ENCODE assay signal across 33 cellular contexts in the genomic region with DNA sequence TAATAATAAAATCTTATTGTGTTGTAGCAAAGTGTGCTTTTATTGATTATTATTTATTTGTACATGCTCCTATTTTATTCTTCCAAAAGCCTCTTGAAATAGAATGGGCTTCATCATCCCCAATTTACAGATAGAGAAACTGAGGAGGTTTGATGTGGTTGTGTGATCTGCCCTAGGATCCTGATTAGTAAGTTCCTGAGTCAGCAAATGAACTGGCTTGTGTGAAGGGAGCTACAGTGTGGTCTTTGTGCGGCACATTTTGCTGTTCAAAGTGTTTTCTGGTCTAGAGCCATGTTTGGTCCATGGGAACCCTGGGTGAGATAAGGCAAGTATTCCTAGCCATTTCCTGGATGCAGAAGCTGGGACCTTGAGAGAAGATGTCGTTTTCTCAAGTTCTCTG.
"Had no signal": no experiment of that assay in that cellular context is flagged by ENCODE, and none has a peak within 500 bp of the region (broad histone marks: within the 10 kb centered on the region; RNA-seq: fewer than 3 reads in every experiment).

No MANE protein-coding gene starts in this region.

- ATAC-seq: activated naive CD4-positive, alpha-beta T cell treated with anti-CD3 and anti-CD28 coated beads, Interleukin-2, amount 50 U/mL, for 72 hours; activated naive CD8-positive, alpha-beta T cell treated with anti-CD3 and anti-CD28 coated beads, Interleukin-2, amount 50 U/mL, for 24 hours; activated T-cell treated with anti-CD3 and anti-CD28 coated beads, Interleukin-2, amount 50 U/mL, for 4 hours; activated T-cell treated with anti-CD3 and anti-CD28 coated beads, Interleukin-2, amount 50 U/mL, for 72 hours; activated T-helper 17 cell treated with anti-CD3 and anti-CD28 coated beads, Interleukin-2, amount 50 U/mL, for 72 hours; body of pancreas had no signal

- H3K4me3 ChIP-seq: adrenal gland, ascending aorta, body of pancreas, breast epithelium, cardiac muscle cell had no signal

- H3K4me1 ChIP-seq: adrenal gland, ascending aorta, body of pancreas, breast epithelium had no signal

- H3K9me3 ChIP-seq: adrenal gland, ascending aorta, body of pancreas had no signal

- H3K36me3 ChIP-seq: adrenal gland, ascending aorta, brain microvascular endothelial cell, breast epithelium, cardiac muscle cell had no signal

- H3K27me3 ChIP-seq: adrenal gland, ascending aorta, body of pancreas, brain microvascular endothelial cell, breast epithelium, cardiac muscle cell had no signal

- DNase-seq: activated effector memory CD4-positive, alpha-beta T cell treated with anti-CD3 and anti-CD28 coated beads, Interleukin-2, amount 50 U/mL, for 16 hours; activated effector memory CD4-positive, alpha-beta T cell treated with Interleukin-2 at 50 U/mL for 16 hours; activated gamma-delta T cell; activated gamma-delta T cell treated with Interleukin-2 at 50 U/mL for 16 hours; activated naive CD4-positive, alpha-beta T cell; activated naive CD4-positive, alpha-beta T cell treated with anti-CD3 and anti-CD28 coated beads for 36 hours; activated naive CD4-positive, alpha-beta T cell treated with anti-CD3 and anti-CD28 coated beads, Interleukin-2, amount 10 ng/mL, durations not matched to agents 7 days and 5 days; activated naive CD4-positive, alpha-beta T cell treated with anti-CD3 and anti-CD28 coated beads, Interleukin-2, amount 50 U/mL, for 16 hours; activated naive CD4-positive, alpha-beta T cell treated with Interleukin-2 at 50 U/mL for 16 hours; activated naive CD8-positive, alpha-beta T cell treated with anti-CD3 and anti-CD28 coated beads for 36 hours; activated naive CD8-positive, alpha-beta T cell treated with anti-CD3 and anti-CD28 coated beads, Interleukin-2, amount 10 ng/mL, durations not matched to agents 7 days and 5 days; activated naive CD8-positive, alpha-beta T cell treated with anti-CD3 and anti-CD28 coated beads, Interleukin-2, amount 50 U/mL, for 24 hours; activated T-cell treated with anti-CD3 and anti-CD28 coated beads, Interleukin-2, amount 50 U/mL, for 1 hour; activated T-cell treated with anti-CD3 and anti-CD28 coated beads, Interleukin-2, amount 50 U/mL, for 24 hours; activated T-cell treated with anti-CD3 and anti-CD28 coated beads, Interleukin-2, amount 50 U/mL, for 4 hours; activated T-cell treated with anti-CD3 and anti-CD28 coated beads, Interleukin-2, amount 50 U/mL, for 48 hours; activated T-cell treated with anti-CD3 and anti-CD28 coated beads, Interleukin-2, amount 50 U/mL, for 72 hours; adrenal gland; amniotic stem cell; amygdala; anterior cingulate cortex; aorta; body of pancreas; brain microvascular endothelial cell; caudate nucleus; central memory CD4-positive, alpha-beta T cell had no signal

- H3K27ac ChIP-seq: adrenal gland, ascending aorta, body of pancreas, brain microvascular endothelial cell, breast epithelium, cardiac muscle cell had no signal

- FAIRE-seq: astrocyte, bronchial epithelial cell had no signal
